10 cellular contexts compared by ENCODE assay signal in genomic region chr5:14286574-14287399, GRCh38.
DNase-seq lines count a peak whose midpoint lies in the region; ATAC-seq lines count a peak whose summit lies in the region.
"Had no signal": no experiment of that assay in that cellular context is flagged by ENCODE, and none has a peak within 500 bp of the region (broad histone marks: within the 10 kb centered on the region; RNA-seq: fewer than 3 reads in every experiment).

No MANE protein-coding gene starts in this region.

- ATAC-seq in GM19351 (IDR thresholded peaks at IDR 0.05; ENCODE audit: unreplicated experiment) = peak; percentile 85
- peak; percentile 76 for ATAC-seq in HG02973 (IDR thresholded peaks at IDR 0.05; ENCODE audit: unreplicated experiment)
- no peak for ATAC-seq in HG02970 (IDR thresholded peaks at IDR 0.05; ENCODE audit: low FRiP score, unreplicated experiment)

- DNase-seq in Ammon's horn (ENCODE audit: low spot score) = peak; percentile 64
- peak; percentile 89 for DNase-seq in NCI-H2171 treated with DMSO at 0.1 percent for 48 hours (lab: John Stamatoyannopoulos, UW)
- no peak for DNase-seq in stimulated activated CD4-positive, alpha-beta T cell treated with anti-CD3 and anti-CD28 coated beads, Interleukin-2, amount 100 ng/mL, for 48 hours
- no peak for DNase-seq in NCI-H82 (lab: John Stamatoyannopoulos, UW)
- DNase-seq in kidney glomerular epithelial cell (lab: John Stamatoyannopoulos, UW) = no peak
- DNase-seq: foreskin melanocyte, NCI-H345 had no signal

Comparison
In these comparisons a context has a peak if more than half of its experiments do, and no peak if none do; other contexts are left out.
1. DNase-seq: peak in Ammon's horn (single experiment) and NCI-H2171 treated with DMSO at 0.1 percent for 48 hours (single experiment); none in stimulated activated CD4-positive, alpha-beta T cell treated with anti-CD3 and anti-CD28 coated beads, Interleukin-2, amount 100 ng/mL, for 48 hours (0 of 2), NCI-H82 (single experiment) and kidney glomerular epithelial cell (single experiment).